ENCODE assay signal across 11 cellular contexts in genomic region chr11:114135737-114136151, GRCh38.
DNase-seq lines count a peak whose midpoint lies in the region; ATAC-seq and TF ChIP-seq lines count a peak whose summit lies in the region.
"Had no signal": no experiment of that assay in that cellular context is flagged by ENCODE, and none has a peak within 500 bp of the region (broad histone marks: within the 10 kb centered on the region; RNA-seq: fewer than 3 reads in every experiment).

No MANE protein-coding gene starts in this region.

- H3K4me1 ChIP-seq in GM23338 (ENCODE audit: insufficient read depth) (no peaks in the 10 kb centered on the region; the same call in 1 of the 2 replicates), adrenal gland (replicated peaks in 1 of 2) (peaks cover 68 to 98% of the 10 kb centered on the region in 2 donors), stomach (peaks cover 82 to 100% (median 94%) of the 10 kb centered on the region in 4 donors)

- H3K79me2 ChIP-seq in GM23338 (replicated peaks; ENCODE audit: insufficient read depth): no peaks in the 10 kb centered on the region

- no peaks in the 10 kb centered on the region for H4K20me1 ChIP-seq in GM23338 (replicated peaks; ENCODE audit: insufficient read depth)

- peaks cover 8% of the 10 kb centered on the region for H3K9me2 ChIP-seq in GM23338 (ENCODE audit: insufficient read depth)

- no peak overlapping the region for H3K27ac ChIP-seq in GM23338 (ENCODE audit: low read depth)
- peak overlapping the region in 4 of 5 donors; percentile 41 to 86 (median 70) for H3K27ac ChIP-seq in adrenal gland
- peak overlapping the region in 4 of 5 donors; percentile 55 to 99 (median 76) for H3K27ac ChIP-seq in stomach

- no peaks in the 10 kb centered on the region for H3K9me3 Mint-ChIP-seq in GM23338
- H3K9me3 Mint-ChIP-seq: effector memory CD8-positive, alpha-beta T cell had no signal

- H3K36me3 ChIP-seq in GM23338 (ENCODE audit: insufficient read depth) (no peaks in the 10 kb centered on the region), adrenal gland (replicated peaks in 1 of 2) (peaks cover 0 to 2% of the 10 kb centered on the region in 2 donors), stomach (peaks cover 2 to 20% (median 14%) of the 10 kb centered on the region in 4 donors)

- H3K36me3 Mint-ChIP-seq in GM23338 (ENCODE audit: low read depth): no peaks in the 10 kb centered on the region

- no peak overlapping the region; the same call in 1 of the 2 replicates for H3K4me2 ChIP-seq in GM23338

- H3K9me3 ChIP-seq in adrenal gland (replicated peaks in 1 of 3) (no peaks in the 10 kb centered on the region), stomach (no peaks in the 10 kb centered on the region)

- H3K4me3 ChIP-seq in GM23338: no peak overlapping the region
- no peak overlapping the region for H3K4me3 ChIP-seq in adrenal gland
- H3K4me3 ChIP-seq in stomach: no peak overlapping the region

- peaks cover 13% of the 10 kb centered on the region for H3K4me1 Mint-ChIP-seq in GM23338

- H3K27me3 ChIP-seq in GM23338 (ENCODE audit: insufficient read depth) (no peaks in the 10 kb centered on the region), adrenal gland (no peaks in the 10 kb centered on the region), stomach (no peaks in the 10 kb centered on the region)

- no peak for TF ChIP-seq POLR2A in adrenal gland (IDR thresholded peaks at IDR 0.05)
- TF ChIP-seq POLR2A in stomach (IDR thresholded peaks at IDR 0.05): no peak

- TF ChIP-seq CTCF in GM23338 (conservative IDR thresholded peaks at IDR 0.05; ENCODE audit: low read depth in 2 of 2) (no peak), adrenal gland (IDR thresholded peaks at IDR 0.05) (no peak), stomach (IDR thresholded peaks at IDR 0.05) (no peak)

- DNase-seq in GM23338 (ENCODE audit: low spot score) (peak; percentile 64), adrenal gland (no peak), iPS DF 19.7 (ENCODE audit: low read depth, low spot score) (peak; percentile 47), stomach (no peak), ureter (ENCODE audit: low spot score) (no peak), left lobe of liver (ENCODE audit: low spot score) (no peak)
- DNase-seq in activated T-cell treated with anti-CD3 and anti-CD28 coated beads, Interleukin-2, amount 50 U/mL, for 48 hours: no peak
- DNase-seq: effector memory CD8-positive, alpha-beta T cell; NCI-H2081 treated with DMSO at 0.1 percent for 48 hours; SW 1271 had no signal

- ATAC-seq in GM23338 (peak; percentile 78), HG03045 (IDR thresholded peaks at IDR 0.05; ENCODE audit: unreplicated experiment) (no peak), left lobe of liver (no peak)
- ATAC-seq: effector memory CD8-positive, alpha-beta T cell had no signal

- no peak overlapping the region for H2AFZ ChIP-seq in GM23338

- H3F3A ChIP-seq in GM23338 (replicated peaks; ENCODE audit: low read depth): no peaks in the 10 kb centered on the region

- no peak for TF ChIP-seq EP300 in stomach (IDR thresholded peaks at IDR 0.05)

- peaks cover 2% of the 10 kb centered on the region for H3K27me3 Mint-ChIP-seq in GM23338 (ENCODE audit: insufficient read depth, low read depth, poor library complexity)

- intact Hi-C loops in adrenal gland (cut with DNase I): no loop called here
- intact Hi-C loops in stomach (cut with DNase I; ENCODE audit: low total_unique reads): loop anchor here (10.0 kb wide), 1 partner anchor 51 kb away; no protein-coding TSS in a partner anchor

- 60 to 66% (median 64%) methylated on average over 4 of the region's 4 CpGs for WGBS in adrenal gland, 4 donors
- WGBS in stomach, 5 donors: 69 to 75% (median 71%) methylated on average over 4 of the region's 4 CpGs

- no peak overlapping the region for H3K27ac Mint-ChIP-seq in GM23338

- no peak overlapping the region for H3K4me3 Mint-ChIP-seq in GM23338

TF ChIP-seq in GM23338, 12 proteins besides CTCF, POLR2A, EP300 and RAD21:
- TF ChIP-seq ZNF462 (CRISPR knock-in tag; IDR thresholded peaks at IDR 0.05) (peak; percentile 96), NANOG (IDR thresholded peaks at IDR 0.05; ENCODE audit: borderline replicate concordance) (no peak)
TF ChIP-seq in GM23338: peak in this region for 1.

Comparison
In these comparisons a context has a peak if more than half of its experiments do, and no peak if none do; other contexts are left out.
1. DNase-seq: peak in GM23338 (single experiment) and iPS DF 19.7 (single experiment); none in adrenal gland (0 of 7), stomach (single experiment), ureter (single experiment), activated T-cell treated with anti-CD3 and anti-CD28 coated beads, Interleukin-2, amount 50 U/mL, for 48 hours (0 of 2) and left lobe of liver (single experiment).